In the genomic region with DNA sequence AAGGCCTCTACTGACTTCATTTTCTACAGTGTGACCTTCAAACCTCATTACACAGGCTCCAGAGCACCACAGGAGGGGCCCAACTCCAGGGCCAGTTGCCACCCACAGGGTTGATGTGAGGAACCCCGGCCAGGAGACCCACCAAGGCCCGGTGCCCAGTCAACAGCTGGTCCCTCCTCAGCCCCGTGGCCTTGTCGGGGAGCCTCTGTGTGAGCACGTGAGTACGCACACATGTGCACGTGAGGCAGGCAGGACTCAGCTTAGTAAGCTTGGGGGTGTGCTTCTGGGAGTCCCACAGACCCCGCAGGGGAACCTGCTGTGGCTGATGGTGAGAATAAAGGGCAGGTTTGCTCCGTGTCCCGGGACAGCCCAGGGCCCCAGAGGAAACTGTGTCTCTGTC, we compare ENCODE assay signal across 12 cellular contexts.
"Had no signal": no experiment of that assay in that cellular context is flagged by ENCODE, and none has a peak within 500 bp of the region (broad histone marks: within the 10 kb centered on the region; RNA-seq: fewer than 3 reads in every experiment).

No MANE protein-coding gene starts in this region.

- ATAC-seq: activated T-helper 17 cell treated with anti-CD3 and anti-CD28 coated beads, Interleukin-2, amount 50 U/mL, for 72 hours; esophagus mucosa; left ventricle myocardium superior; stimulated activated memory B cell treated with anti-CD40 and anti-IgM and Interleukin-4, amounts not matched to agents 10 μg/mL and 1 μg/mL and 100 μg/mL, for 72 hours; WTC11 had no signal

- H3K4me1 ChIP-seq: tibial nerve had no signal

- DNase-seq: activated CD4-positive, alpha-beta T cell treated with anti-CD3 and anti-CD28 coated beads, Interleukin-2, amount 10 ng/mL, durations not matched to agents 7 days and 5 days; activated naive CD4-positive, alpha-beta T cell treated with Interleukin-2 at 50 U/mL for 16 hours; islet precursor cell; left ventricle myocardium superior; mesenchymal stem cell; nephron progenitor cell; stimulated activated CD4-positive, alpha-beta T cell treated with anti-CD3 and anti-CD28 coated beads, Interleukin-12 subunit alpha, Interleukin-12 subunit beta, amount 100 ng/mL, for 4 hours had no signal

- H3K27ac ChIP-seq: tibial nerve had no signal

- H3K36me3 Mint-ChIP-seq: stimulated activated memory B cell treated with anti-CD40 and anti-IgM and Interleukin-4, amounts not matched to agents 10 μg/mL and 1 μg/mL and 100 μg/mL, for 72 hours had no signal

- H3K4me1 Mint-ChIP-seq: activated CD4-positive, alpha-beta T cell treated with anti-CD3 and anti-CD28 coated beads, Interleukin-2, amount 10 ng/mL, durations not matched to agents 7 days and 5 days; activated T-helper 17 cell treated with anti-CD3 and anti-CD28 coated beads, Interleukin-2, amount 50 U/mL, for 72 hours; stimulated activated memory B cell treated with anti-CD40 and anti-IgM and Interleukin-4, amounts not matched to agents 10 μg/mL and 1 μg/mL and 100 μg/mL, for 72 hours; WTC11 had no signal

- H3K4me3 Mint-ChIP-seq: activated CD4-positive, alpha-beta T cell treated with anti-CD3 and anti-CD28 coated beads, Interleukin-2, amount 10 ng/mL, durations not matched to agents 7 days and 5 days; activated T-helper 17 cell treated with anti-CD3 and anti-CD28 coated beads, Interleukin-2, amount 50 U/mL, for 72 hours; nephron progenitor cell; stimulated activated memory B cell treated with anti-CD40 and anti-IgM and Interleukin-4, amounts not matched to agents 10 μg/mL and 1 μg/mL and 100 μg/mL, for 72 hours; WTC11 had no signal

- H3K9me3 Mint-ChIP-seq: activated CD4-positive, alpha-beta T cell treated with anti-CD3 and anti-CD28 coated beads, Interleukin-2, amount 10 ng/mL, durations not matched to agents 7 days and 5 days; activated T-helper 17 cell treated with anti-CD3 and anti-CD28 coated beads, Interleukin-2, amount 50 U/mL, for 72 hours had no signal

- H3K27me3 Mint-ChIP-seq: activated CD4-positive, alpha-beta T cell treated with anti-CD3 and anti-CD28 coated beads, Interleukin-2, amount 10 ng/mL, durations not matched to agents 7 days and 5 days had no signal

- H3K36me3 ChIP-seq: tibial nerve had no signal

- H3K27me3 ChIP-seq: tibial nerve had no signal

- H3K4me3 ChIP-seq: tibial nerve had no signal

- H3K27ac Mint-ChIP-seq: activated CD4-positive, alpha-beta T cell treated with anti-CD3 and anti-CD28 coated beads, Interleukin-2, amount 10 ng/mL, durations not matched to agents 7 days and 5 days; activated T-helper 17 cell treated with anti-CD3 and anti-CD28 coated beads, Interleukin-2, amount 50 U/mL, for 72 hours; nephron progenitor cell; stimulated activated memory B cell treated with anti-CD40 and anti-IgM and Interleukin-4, amounts not matched to agents 10 μg/mL and 1 μg/mL and 100 μg/mL, for 72 hours; WTC11 had no signal
